Comparison of ENCODE assay signal across 25 cellular contexts in genomic region chrX:73068467-73069364, GRCh38. TPM values are rescaled to one million over a fixed set of nuclear protein-coding genes. Genes with fewer than 3 reads are reported as not detected.
A peak's percentile ranks its signal among the peaks of the same experiment; 100 is the strongest.
DNase-seq lines count a peak whose midpoint lies in the region; ATAC-seq, FAIRE-seq and TF ChIP-seq lines count a peak whose summit lies in the region.
"Had no signal": no experiment of that assay in that cellular context is flagged by ENCODE, and none has a peak within 500 bp of the region (broad histone marks: within the 10 kb centered on the region; RNA-seq: fewer than 3 reads in every experiment).

No MANE protein-coding gene starts in this region.

- no peak overlapping the region for H3K18ac ChIP-seq in mesendoderm (ENCODE audit: low read length)

- H3K79me2 ChIP-seq in mesendoderm (ENCODE audit: control insufficient read depth, insufficient read depth, low read length), result no peaks in the 10 kb centered on the region

- intact Hi-C loops in kidney (cut with DNase I) (no loop called here), spleen (cut with DNase I; ENCODE audit: low total_unique reads) (no loop called here)

- H2BK15ac ChIP-seq in mesendoderm (replicated peaks; ENCODE audit: low read depth), result no peak overlapping the region

- H3K27ac Mint-ChIP-seq in chondrocyte (ENCODE audit: unreplicated experiment) (no peak overlapping the region), osteocyte (ENCODE audit: unreplicated experiment) (no peak overlapping the region)
- H3K27ac Mint-ChIP-seq in CD8-positive, alpha-beta memory T cell, result no peak overlapping the region
- no peak overlapping the region for H3K27ac Mint-ChIP-seq in naive thymus-derived CD8-positive, alpha-beta T cell
- H3K27ac Mint-ChIP-seq: CD14-positive monocyte; CD4-positive, alpha-beta memory T cell; CD4-positive, CD25-positive, alpha-beta regulatory T cell had no signal

- H3K56ac ChIP-seq in mesendoderm (ENCODE audit: low read length), result no peak overlapping the region

- H3K36me3 Mint-ChIP-seq in chondrocyte (ENCODE audit: low read depth) (no peaks in the 10 kb centered on the region), osteocyte (ENCODE audit: unreplicated experiment) (no peaks in the 10 kb centered on the region)
- no peaks in the 10 kb centered on the region for H3K36me3 Mint-ChIP-seq in CD8-positive, alpha-beta memory T cell
- H3K36me3 Mint-ChIP-seq in naive thymus-derived CD8-positive, alpha-beta T cell, result no peaks in the 10 kb centered on the region
- H3K36me3 Mint-ChIP-seq: CD14-positive monocyte; CD4-positive, alpha-beta memory T cell; CD4-positive, CD25-positive, alpha-beta regulatory T cell had no signal

- no peak overlapping the region for H2AK5ac ChIP-seq in mesendoderm (ENCODE audit: low read length)

- H3K9me3 ChIP-seq in kidney (ENCODE audit: control insufficient read depth in 1 of 2, low read length in 2 of 2) (no peaks in the 10 kb centered on the region), spleen (peaks cover 0 to 43% (median 9%) of the 10 kb centered on the region in 8 donors)
- no peaks in the 10 kb centered on the region for H3K9me3 ChIP-seq in CD8-positive, alpha-beta memory T cell (ENCODE audit: low read length)
- H3K9me3 ChIP-seq: BE2C, Caco-2 had no signal

- peak; percentile 68 for DNase-seq in chondrocyte (ENCODE audit: low spot score)
- DNase-seq in kidney, result peak; percentile 63
- peak; percentile 82 for DNase-seq in osteocyte (ENCODE audit: extremely low spot score, unreplicated experiment)
- peak; percentile 67 for DNase-seq in spleen
- DNase-seq in mesendoderm, result no peak
- DNase-seq in CD8-positive, alpha-beta memory T cell, result no peak
- DNase-seq in naive thymus-derived CD8-positive, alpha-beta T cell, result no peak
- DNase-seq: 8988T; ACHN; BE2C; C1 segment of cervical spinal cord; Caco-2; Calu3; CD4-positive, CD25-positive, alpha-beta regulatory T cell; DMS79 treated with DMSO at 0.1 percent for 48 hours; GF-D8 had no signal

- H3K36me3 ChIP-seq in kidney (ENCODE audit: control insufficient read depth in 1 of 2, insufficient read depth in 2 of 2, low read length in 2 of 2) (no peaks in the 10 kb centered on the region), spleen (no peaks in the 10 kb centered on the region), mesendoderm (ENCODE audit: control insufficient read depth, insufficient read depth, low read length) (no peaks in the 10 kb centered on the region)
- no peaks in the 10 kb centered on the region for H3K36me3 ChIP-seq in CD8-positive, alpha-beta memory T cell (ENCODE audit: insufficient read depth, low read length)
- H3K36me3 ChIP-seq: BE2C, BLaER1 had no signal

- H3K9me3 Mint-ChIP-seq in chondrocyte (ENCODE audit: low read depth) (peaks cover 20% of the 10 kb centered on the region), osteocyte (ENCODE audit: unreplicated experiment) (peaks cover 12% of the 10 kb centered on the region)
- H3K9me3 Mint-ChIP-seq in CD8-positive, alpha-beta memory T cell, result peaks cover 3 to 11% (median 6%) of the 10 kb centered on the region in 5 donors
- H3K9me3 Mint-ChIP-seq in naive thymus-derived CD8-positive, alpha-beta T cell, result peaks cover 0 to 19% (median 8%) of the 10 kb centered on the region in 9 donors

- TF ChIP-seq CTCF in chondrocyte (IDR thresholded peaks at IDR 0.05) (no peak), kidney (IDR thresholded peaks at IDR 0.05; ENCODE audit: borderline replicate concordance, extremely low read depth, insufficient read depth) (no peak), osteocyte (IDR thresholded peaks at IDR 0.05) (no peak), spleen (IDR thresholded peaks at IDR 0.05 in 8 of 11, conservative IDR thresholded peaks at IDR 0.05 in 3 of 11) (no peak)

- no peak overlapping the region for H3K4me2 ChIP-seq in mesendoderm (ENCODE audit: low read length)
- H3K4me2 ChIP-seq: BLaER1 had no signal

- no peak overlapping the region for H2BK5ac ChIP-seq in mesendoderm (ENCODE audit: low read length)

- no peaks in the 10 kb centered on the region for H3K4me1 ChIP-seq in kidney (ENCODE audit: control insufficient read depth in 1 of 2, insufficient read depth in 1 of 2, low read depth in 1 of 2, low read length in 2 of 2)
- no peaks in the 10 kb centered on the region for H3K4me1 ChIP-seq in spleen
- no peaks in the 10 kb centered on the region for H3K4me1 ChIP-seq in mesendoderm (ENCODE audit: control insufficient read depth, low read depth, low read length)
- H3K4me1 ChIP-seq in CD8-positive, alpha-beta memory T cell (ENCODE audit: insufficient read depth, low read length), result no peaks in the 10 kb centered on the region
- H3K4me1 ChIP-seq: BE2C, BLaER1, Caco-2 had no signal

- H3K4me1 Mint-ChIP-seq in chondrocyte (ENCODE audit: low read depth) (no peaks in the 10 kb centered on the region), osteocyte (ENCODE audit: unreplicated experiment) (no peaks in the 10 kb centered on the region)
- H3K4me1 Mint-ChIP-seq in CD8-positive, alpha-beta memory T cell, result no peaks in the 10 kb centered on the region
- no peaks in the 10 kb centered on the region for H3K4me1 Mint-ChIP-seq in naive thymus-derived CD8-positive, alpha-beta T cell
- H3K4me1 Mint-ChIP-seq: CD14-positive monocyte; CD4-positive, alpha-beta memory T cell; CD4-positive, CD25-positive, alpha-beta regulatory T cell had no signal

- whole genome bisulfite sequencing in spleen, 5 donors, result 91 to 99% (median 93%) methylated on average over 21 to 44 of the region's 44 CpGs; no CpG with 5 or more reads in 1 of the 5 donors
- WGBS in mesendoderm (ENCODE audit: extremely low coverage, insufficient coverage, low lambda C conversion rate), result no CpG with 5 or more reads among the region's 44 CpGs

- H3K4ac ChIP-seq in mesendoderm (ENCODE audit: low read depth, low read length), result no peak overlapping the region

- POLR2A ChIA-PET in CD8-positive, alpha-beta memory T cell (lab: Charles Lee), result no interaction called here
- POLR2A ChIA-PET in naive thymus-derived CD8-positive, alpha-beta T cell (lab: Charles Lee), result no interaction called here

- H3K27me3 Mint-ChIP-seq in chondrocyte (ENCODE audit: low read depth) (no peaks in the 10 kb centered on the region), osteocyte (ENCODE audit: unreplicated experiment) (no peaks in the 10 kb centered on the region)
- peaks cover 5 to 9% of the 10 kb centered on the region in 2 donors for H3K27me3 Mint-ChIP-seq in CD8-positive, alpha-beta memory T cell
- peaks cover 0 to 5% (median 2%) of the 10 kb centered on the region in 5 donors for H3K27me3 Mint-ChIP-seq in naive thymus-derived CD8-positive, alpha-beta T cell

- ATAC-seq in naive thymus-derived CD8-positive, alpha-beta T cell, result no peak

- TF ChIP-seq POLR2A in spleen (IDR thresholded peaks at IDR 0.05), result no peak

- no peak overlapping the region for H4K5ac ChIP-seq in mesendoderm (ENCODE audit: low read length)

- FAIRE-seq in kidney (lab: Jason Lieb, UNC), result no peak
- FAIRE-seq: A204.1, D721Med, G401.6, GM12891 had no signal

- H3K27ac ChIP-seq in kidney (ENCODE audit: low read depth in 2 of 2, low read length in 2 of 2) (no peak overlapping the region), spleen (no peak overlapping the region), mesendoderm (ENCODE audit: low read depth, low read length) (no peak overlapping the region)
- H3K27ac ChIP-seq in CD8-positive, alpha-beta memory T cell (ENCODE audit: low read depth, low read length), result no peak overlapping the region
- H3K27ac ChIP-seq: BLaER1 had no signal

- H3K23ac ChIP-seq in mesendoderm (ENCODE audit: low read length), result no peak overlapping the region

- H3K27me3 ChIP-seq in spleen (replicated peaks in 1 of 7), result no peaks in the 10 kb centered on the region
- no peaks in the 10 kb centered on the region for H3K27me3 ChIP-seq in mesendoderm (ENCODE audit: insufficient read depth, low read length, poor library complexity)
- no peaks in the 10 kb centered on the region for H3K27me3 ChIP-seq in CD8-positive, alpha-beta memory T cell (ENCODE audit: insufficient read depth, low read length, poor library complexity, severe bottlenecking)
- H3K27me3 ChIP-seq: BE2C had no signal

- H3K79me1 ChIP-seq in mesendoderm (ENCODE audit: low read length), result no peaks in the 10 kb centered on the region

- CTCF ChIA-PET in CD8-positive, alpha-beta memory T cell (lab: Charles Lee), result no interaction called here

- H4K8ac ChIP-seq in mesendoderm (ENCODE audit: low read depth, low read length), result no peak overlapping the region

- H3K4me3 Mint-ChIP-seq in chondrocyte (ENCODE audit: unreplicated experiment) (no peak overlapping the region), osteocyte (ENCODE audit: unreplicated experiment) (no peak overlapping the region)
- no peak overlapping the region for H3K4me3 Mint-ChIP-seq in CD8-positive, alpha-beta memory T cell
- no peak overlapping the region for H3K4me3 Mint-ChIP-seq in naive thymus-derived CD8-positive, alpha-beta T cell
- H3K4me3 Mint-ChIP-seq: CD14-positive monocyte; CD4-positive, alpha-beta memory T cell; CD4-positive, CD25-positive, alpha-beta regulatory T cell had no signal

- H2BK120ac ChIP-seq in mesendoderm (ENCODE audit: low read depth, low read length), result no peak overlapping the region

- H3K4me3 ChIP-seq in kidney (ENCODE audit: low read length in 2 of 2), result no peak overlapping the region
- no peak overlapping the region for H3K4me3 ChIP-seq in spleen
- no peak overlapping the region for H3K4me3 ChIP-seq in mesendoderm (ENCODE audit: low read length)
- no peak overlapping the region for H3K4me3 ChIP-seq in CD8-positive, alpha-beta memory T cell (ENCODE audit: low read length)
- H3K4me3 ChIP-seq: BLaER1 had no signal

- no peak overlapping the region for H3K9ac ChIP-seq in kidney (ENCODE audit: low read length in 2 of 2)
- H3K9ac ChIP-seq in mesendoderm (ENCODE audit: low read length), result no peak overlapping the region
- H3K9ac ChIP-seq: BLaER1 had no signal

RNA-seq across cellular contexts. Expression of gene PABPC1L2A, which starts 10.6 kb away (rescaled TPM):
- not detected in 3 replicates for total RNA-seq in chondrocyte
- total RNA-seq in kidney, result not detected
- polyA plus RNA-seq in kidney (ENCODE audit: insufficient read depth, low read depth, low replicate concordance), result not detected
- total RNA-seq in osteocyte, result not detected in 2 replicates
- under 1 TPM in 2 of 7 donors, not detected in 5; 0.20 to 0.63 TPM for total RNA-seq in spleen
- not detected for polyA plus RNA-seq in spleen
- polyA plus RNA-seq in mesendoderm (2013, experiment 1 of 2), result 0.13 TPM
- polyA plus RNA-seq in mesendoderm (2013, experiment 2 of 2), result 0.04 TPM
- not detected for total RNA-seq in CD8-positive, alpha-beta memory T cell
- polyA plus RNA-seq in CD8-positive, alpha-beta memory T cell, result not detected
- total RNA-seq in naive thymus-derived CD8-positive, alpha-beta T cell, result not detected
- not detected for polyA plus RNA-seq in naive thymus-derived CD8-positive, alpha-beta T cell
- total RNA-seq: A673; Caco-2; Calu3; CD4-positive, alpha-beta memory T cell; CD4-positive, CD25-positive, alpha-beta regulatory T cell had no signal
- polyA plus RNA-seq: AG04450; CD14-positive monocyte; CD4-positive, alpha-beta memory T cell; CD4-positive, CD25-positive, alpha-beta regulatory T cell had no signal

Comparison
In these comparisons a context has a peak if more than half of its experiments do, and no peak if none do; other contexts are left out.
1. DNase-seq: peak in chondrocyte (single experiment), kidney (single experiment), osteocyte (single experiment) and spleen (single experiment); none in mesendoderm (single experiment), CD8-positive, alpha-beta memory T cell (0 of 5) and naive thymus-derived CD8-positive, alpha-beta T cell (0 of 10).